ENCODE assay signal across 8 cellular contexts in genomic region chr12:120749256-120749655, GRCh38.
"Had no signal": no experiment of that assay in that cellular context is flagged by ENCODE, and none has a peak within 500 bp of the region (broad histone marks: within the 10 kb centered on the region; RNA-seq: fewer than 3 reads in every experiment).

No MANE protein-coding gene starts in this region.

- H3K4me1 ChIP-seq: HAP-1 had no signal

- H3K4me3 ChIP-seq: GM23338, HAP-1 had no signal

- H2AFZ ChIP-seq: GM23338 had no signal

- H3K9ac ChIP-seq: KMS-11 had no signal

- H3K36me3 ChIP-seq: HAP-1 had no signal

- ATAC-seq: GM23338, HCT116 had no signal

- FAIRE-seq: H1, H54, HTR-8/SVneo had no signal

- H3K27ac ChIP-seq: KMS-11 had no signal

- H3K9me3 ChIP-seq: HAP-1 had no signal

- H3K4me2 ChIP-seq: GM23338, KMS-11 had no signal

- DNase-seq: KBM-7 had no signal
